Comparison of ENCODE assay signal across 31 cellular contexts in genomic region chr6:108309844-108310243, GRCh38.
"Had no signal": no experiment of that assay in that cellular context is flagged by ENCODE, and none has a peak within 500 bp of the region (broad histone marks: within the 10 kb centered on the region; RNA-seq: fewer than 3 reads in every experiment).

No MANE protein-coding gene starts in this region.

- H3K9me3 ChIP-seq: left lung, lower lobe of right lung, neutrophil, pancreas, prostate gland, suprapubic skin, thoracic aorta, tibial artery, uterus had no signal

- H3K4me2 ChIP-seq: neural progenitor cell had no signal

- H3K36me3 ChIP-seq: left lung, lower lobe of right lung, neural progenitor cell, neutrophil, pancreas, prostate gland, suprapubic skin, thoracic aorta, tibial artery, uterus had no signal

- DNase-seq: hypothalamus; immature natural killer cell; kidney; left colon; left lung; lower lobe of right lung; mammary epithelial cell; mesendoderm; naive B cell; natural killer cell; nephron progenitor cell; occipital lobe; pancreas; posterior cingulate gyrus; retina; right cardiac atrium; stimulated activated CD4-positive, alpha-beta T cell treated with anti-CD3 and anti-CD28 coated beads, Interleukin-4, amount 100 ng/mL, for 24 hours; stimulated activated naive CD4-positive, alpha-beta T cell; tibial artery; uterus had no signal

- FAIRE-seq: kidney, pancreas had no signal

- H3K9ac ChIP-seq: neural progenitor cell had no signal

- H3K27me3 ChIP-seq: left lung, neural progenitor cell, neutrophil, pancreas, suprapubic skin, tibial artery, uterus had no signal

- ATAC-seq: left colon; left lung; lower lobe of right lung; natural killer cell; pancreas; right cardiac atrium; sciatic nerve; stimulated activated effector memory CD8-positive, alpha-beta T cell treated with anti-CD3 and anti-CD28 coated beads, Interleukin-12 subunit alpha, Interleukin-12 subunit beta, amount 100 ng/mL, for 72 hours had no signal

- H3K4me3 Mint-ChIP-seq: immature natural killer cell; mesothelial cell of epicardium; natural killer cell; nephron progenitor cell; neural progenitor cell; stimulated activated effector memory CD8-positive, alpha-beta T cell treated with anti-CD3 and anti-CD28 coated beads, Interleukin-12 subunit alpha, Interleukin-12 subunit beta, amount 100 ng/mL, for 72 hours; stimulated activated naive CD8-positive, alpha-beta T cell treated with anti-CD3 and anti-CD28 coated beads, Interleukin-15, Interleukin-2, amounts not matched to agents 100 ng/mL and 50 ng/mL, for 24 hours; type B pancreatic cell had no signal

- H3K4me1 ChIP-seq: left lung, lower lobe of right lung, neural progenitor cell, prostate gland, suprapubic skin, tibial artery, uterus had no signal

- H3K27ac Mint-ChIP-seq: immature natural killer cell; mesothelial cell of epicardium; natural killer cell; nephron progenitor cell; neural progenitor cell; stimulated activated effector memory CD8-positive, alpha-beta T cell treated with anti-CD3 and anti-CD28 coated beads, Interleukin-12 subunit alpha, Interleukin-12 subunit beta, amount 100 ng/mL, for 72 hours; stimulated activated naive CD8-positive, alpha-beta T cell treated with anti-CD3 and anti-CD28 coated beads, Interleukin-15, Interleukin-2, amounts not matched to agents 100 ng/mL and 50 ng/mL, for 24 hours; type B pancreatic cell had no signal

- H3K27me3 Mint-ChIP-seq: naive B cell; stimulated activated naive CD8-positive, alpha-beta T cell treated with anti-CD3 and anti-CD28 coated beads, Interleukin-15, Interleukin-2, amounts not matched to agents 100 ng/mL and 50 ng/mL, for 24 hours; type B pancreatic cell had no signal

- H3K36me3 Mint-ChIP-seq: naive B cell; natural killer cell; neural progenitor cell; stimulated activated effector memory CD8-positive, alpha-beta T cell treated with anti-CD3 and anti-CD28 coated beads, Interleukin-12 subunit alpha, Interleukin-12 subunit beta, amount 100 ng/mL, for 72 hours had no signal

- H3K27ac ChIP-seq: left lung, lower lobe of right lung, neural progenitor cell, neutrophil, pancreas, prostate gland, skin epidermis, suprapubic skin, thoracic aorta, tibial artery, uterus had no signal

- H3K4me1 Mint-ChIP-seq: immature natural killer cell; mesothelial cell of epicardium; natural killer cell; neural progenitor cell; stimulated activated effector memory CD8-positive, alpha-beta T cell treated with anti-CD3 and anti-CD28 coated beads, Interleukin-12 subunit alpha, Interleukin-12 subunit beta, amount 100 ng/mL, for 72 hours had no signal

- H3K9me3 Mint-ChIP-seq: immature natural killer cell; mesothelial cell of epicardium; naive B cell; natural killer cell; nephron progenitor cell; neural progenitor cell; stimulated activated effector memory CD8-positive, alpha-beta T cell treated with anti-CD3 and anti-CD28 coated beads, Interleukin-12 subunit alpha, Interleukin-12 subunit beta, amount 100 ng/mL, for 72 hours; stimulated activated naive CD8-positive, alpha-beta T cell treated with anti-CD3 and anti-CD28 coated beads, Interleukin-15, Interleukin-2, amounts not matched to agents 100 ng/mL and 50 ng/mL, for 24 hours; type B pancreatic cell had no signal

- H2AFZ ChIP-seq: neural progenitor cell had no signal

- H3K4me3 ChIP-seq: left lung, lower lobe of right lung, neural progenitor cell, pancreas, prostate gland, skin epidermis, suprapubic skin, thoracic aorta, tibial artery, uterus had no signal
